Comparison of ENCODE assay signal across 5 cellular contexts in the genomic region with DNA sequence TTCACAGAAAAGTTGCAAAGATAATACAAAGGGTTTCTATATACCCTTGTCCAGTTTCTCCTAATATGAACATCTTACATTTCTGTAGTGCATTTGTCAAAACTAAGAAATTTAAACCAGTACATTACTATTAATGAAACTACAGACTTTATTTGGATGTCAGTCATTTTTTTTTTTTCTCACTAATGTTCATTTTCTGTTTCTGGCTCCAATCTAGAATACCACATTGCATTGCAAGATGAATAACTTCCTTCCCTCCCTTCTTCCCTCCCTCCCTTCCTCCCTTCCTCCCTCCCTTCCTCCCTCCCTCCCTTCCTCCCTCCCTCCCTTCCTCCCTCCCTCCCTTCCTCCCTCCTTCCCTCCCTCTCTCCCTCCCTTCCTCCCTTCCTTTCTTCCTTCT.
"Had no signal": no experiment of that assay in that cellular context is flagged by ENCODE, and none has a peak within 500 bp of the region (broad histone marks: within the 10 kb centered on the region; RNA-seq: fewer than 3 reads in every experiment).

No MANE protein-coding gene starts in this region.

- H3K27ac ChIP-seq: HL-60 had no signal

- FAIRE-seq: HTR-8/SVneo had no signal

- DNase-seq: IMR-90, KBM-7, KG1 had no signal
